16 cellular contexts compared by ENCODE assay signal in the genomic region with DNA sequence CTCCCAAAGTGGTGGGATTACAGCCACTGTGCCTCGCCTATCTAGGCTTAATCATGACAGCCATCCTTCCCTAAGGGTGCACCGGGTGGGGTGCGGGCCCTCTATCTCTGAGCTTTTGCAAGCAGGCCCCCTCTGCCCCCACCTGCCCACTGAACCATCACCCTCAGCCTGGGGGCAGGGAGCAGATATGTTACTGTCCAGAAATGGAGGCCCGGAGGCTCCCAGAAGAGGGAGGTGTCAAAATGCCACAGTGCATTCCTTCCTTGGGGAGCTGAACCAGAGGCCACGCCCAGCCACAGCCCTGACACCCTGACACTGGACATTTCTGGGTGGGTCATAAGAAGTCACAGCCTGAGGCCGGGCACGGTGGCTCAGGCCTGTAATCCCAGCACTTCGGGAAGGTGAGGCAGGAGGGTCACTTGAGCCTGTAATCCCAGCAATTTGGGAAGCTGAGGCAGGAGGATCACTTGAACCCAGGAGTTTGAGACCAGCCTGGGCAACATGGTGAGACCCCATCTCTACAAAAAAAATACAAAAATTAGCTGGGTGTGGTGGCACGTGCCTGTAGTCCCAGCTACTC. TPM values are rescaled to one million over a fixed set of nuclear protein-coding genes. Genes with fewer than 3 reads are reported as not detected.
A peak's percentile ranks its signal among the peaks of the same experiment; 100 is the strongest.
DNase-seq lines count a peak whose midpoint lies in the region; TF ChIP-seq lines count a peak whose summit lies in the region.
"Had no signal": no experiment of that assay in that cellular context is flagged by ENCODE, and none has a peak within 500 bp of the region (broad histone marks: within the 10 kb centered on the region; RNA-seq: fewer than 3 reads in every experiment).

No MANE protein-coding gene starts in this region.

- H3K4me1 Mint-ChIP-seq in Caco-2 (ENCODE audit: low read depth, unreplicated experiment) (peaks cover 22% of the 10 kb centered on the region), neural progenitor cell (peaks cover 22% of the 10 kb centered on the region)
- H3K4me1 Mint-ChIP-seq in dendritic cell treated with granulocyte-macrophage colony-stimulating factor and Interleukin-4, amounts not matched to agents 40 ng/mL and 50 ng/mL, for 4 days (ENCODE audit: low read depth) = peaks cover 51% of the 10 kb centered on the region

- no TSS peak for BruUV-seq in Caco-2 (replicated peaks; lab: Mats Ljungman, UMichigan)

- CTCF ChIA-PET in Caco-2 (lab: Charles Lee) (interaction anchor here (2.6 kb wide), 1 partner anchor 19 kb away, joined by 15 read pairs; no protein-coding TSS in a partner anchor), GM10248 (lab: Yijun Ruan, JAX) (interaction anchor here (0.9 to 1.2 kb wide), 4 partner anchors 10 to 141 kb away, joined by 3 read pairs; no protein-coding TSS in a partner anchor)

- H2AK5ac ChIP-seq in trophoblast cell (ENCODE audit: low read length) = no peak overlapping the region

- no peaks in the 10 kb centered on the region for H4K20me1 ChIP-seq in neural progenitor cell (ENCODE audit: low read depth)

- no CpG with 5 or more reads among the region's 9 CpGs for WGBS in trophoblast cell (ENCODE audit: extremely low coverage, insufficient coverage, insufficient read length)

- H3K36me3 ChIP-seq in Caco-2 (ENCODE audit: control insufficient read depth, insufficient read depth, low read length) (no peaks in the 10 kb centered on the region; the same call in 1 of the 2 replicates), trophoblast cell (ENCODE audit: control insufficient read depth in 1 of 2, insufficient read depth in 2 of 2, low read length in 2 of 2) (no peaks in the 10 kb centered on the region), neural progenitor cell (no peaks in the 10 kb centered on the region)

- intact Hi-C loops in Caco-2 (cut with micrococcal nuclease; ENCODE audit: unreplicated experiment) = no loop called here
- intact Hi-C loops in dendritic cell treated with granulocyte-macrophage colony-stimulating factor and Interleukin-4, amounts not matched to agents 40 ng/mL and 50 ng/mL, for 4 days (cut with micrococcal nuclease) = no loop called here

- peaks cover 62% of the 10 kb centered on the region for H3K4me1 ChIP-seq in Caco-2
- peaks cover 29 to 36% of the 10 kb centered on the region in 2 experiments for H3K4me1 ChIP-seq in trophoblast cell (ENCODE audit: control insufficient read depth in 1 of 2, insufficient read depth in 2 of 2, low read length in 2 of 2)
- H3K4me1 ChIP-seq in neural progenitor cell = no peaks in the 10 kb centered on the region

- no peak overlapping the region for H3K23ac ChIP-seq in trophoblast cell (ENCODE audit: low read length)

- H2AFZ ChIP-seq in trophoblast cell (ENCODE audit: insufficient read depth, low read length, poor library complexity) = no peak overlapping the region
- H2AFZ ChIP-seq in neural progenitor cell (replicated peaks) = no peak overlapping the region

- H3K27me3 ChIP-seq in Caco-2 (replicated peaks; ENCODE audit: control insufficient read depth, insufficient read depth, low read length) (no peaks in the 10 kb centered on the region), trophoblast cell (ENCODE audit: insufficient read depth, low read length) (no peaks in the 10 kb centered on the region), neural progenitor cell (peaks cover 6% of the 10 kb centered on the region)

- H3K9ac ChIP-seq in trophoblast cell (ENCODE audit: low read length) = no peak overlapping the region
- H3K9ac ChIP-seq in neural progenitor cell = no peak overlapping the region

- no peak overlapping the region for H3K4ac ChIP-seq in trophoblast cell (ENCODE audit: low read depth, low read length)

- DNase-seq in Caco-2 (peak; percentile 82 to 96), HUDEP-2 (lab: John Stamatoyannopoulos, UW; ENCODE audit: unreplicated experiment in 76 of 76) (peak in 52 of 76 experiments; percentile 11 to 76 (median 42)), trophoblast cell (peak; percentile 99), pons (ENCODE audit: low spot score) (no peak), GM10248 (ENCODE audit: extremely low spot score) (no peak), neural progenitor cell (ENCODE audit: low spot score) (no peak), putamen (ENCODE audit: low spot score) (no peak)
- DNase-seq: activated CD4-positive, alpha-beta T cell treated with anti-CD3 and anti-CD28 coated beads, Interleukin-2, amount 10 ng/mL, durations not matched to agents 24 days and 14 days; aorta; cortex of kidney; mesendoderm; OCI-M1; T-helper 17 cell had no signal

- no peaks in the 10 kb centered on the region for H3K27me3 Mint-ChIP-seq in Caco-2 (ENCODE audit: insufficient read depth, unreplicated experiment)
- H3K27me3 Mint-ChIP-seq in dendritic cell treated with granulocyte-macrophage colony-stimulating factor and Interleukin-4, amounts not matched to agents 40 ng/mL and 50 ng/mL, for 4 days = peaks cover 4% of the 10 kb centered on the region
- H3K27me3 Mint-ChIP-seq in neural progenitor cell (ENCODE audit: insufficient read depth, low read depth) = peaks cover 2% of the 10 kb centered on the region
- H3K27me3 Mint-ChIP-seq: B cell, IgD-negative memory B cell, T-helper 17 cell had no signal

- no peak overlapping the region for H3K14ac ChIP-seq in trophoblast cell (ENCODE audit: low read length)

- H3K4me3 Mint-ChIP-seq in Caco-2 (ENCODE audit: unreplicated experiment) = peak overlapping the region; percentile 47
- H3K4me3 Mint-ChIP-seq in dendritic cell treated with granulocyte-macrophage colony-stimulating factor and Interleukin-4, amounts not matched to agents 40 ng/mL and 50 ng/mL, for 4 days = no peak overlapping the region
- H3K4me3 Mint-ChIP-seq in neural progenitor cell = no peak overlapping the region

- H3K9me3 Mint-ChIP-seq in Caco-2 (ENCODE audit: unreplicated experiment) (no peaks in the 10 kb centered on the region), neural progenitor cell (no peaks in the 10 kb centered on the region)
- no peaks in the 10 kb centered on the region for H3K9me3 Mint-ChIP-seq in dendritic cell treated with granulocyte-macrophage colony-stimulating factor and Interleukin-4, amounts not matched to agents 40 ng/mL and 50 ng/mL, for 4 days
- H3K9me3 Mint-ChIP-seq: activated CD4-positive, alpha-beta T cell treated with anti-CD3 and anti-CD28 coated beads, Interleukin-2, amount 10 ng/mL, durations not matched to agents 24 days and 14 days; IgD-negative memory B cell had no signal

- H3K4me3 ChIP-seq in Caco-2 (ENCODE audit: low read depth, low read length) = no peak overlapping the region
- no peak overlapping the region for H3K4me3 ChIP-seq in trophoblast cell (ENCODE audit: low read depth, low read length)
- no peak overlapping the region for H3K4me3 ChIP-seq in neural progenitor cell

- no peak overlapping the region for H2BK5ac ChIP-seq in trophoblast cell (ENCODE audit: low read depth, low read length, poor library complexity)

- H3K79me1 ChIP-seq in trophoblast cell (ENCODE audit: low read length) = peaks cover 43% of the 10 kb centered on the region

- H3K36me3 Mint-ChIP-seq in Caco-2 (ENCODE audit: insufficient read depth, unreplicated experiment) (peaks cover 42% of the 10 kb centered on the region), neural progenitor cell (no peaks in the 10 kb centered on the region)
- no peaks in the 10 kb centered on the region for H3K36me3 Mint-ChIP-seq in dendritic cell treated with granulocyte-macrophage colony-stimulating factor and Interleukin-4, amounts not matched to agents 40 ng/mL and 50 ng/mL, for 4 days (ENCODE audit: low read depth)
- H3K36me3 Mint-ChIP-seq: IgD-negative memory B cell had no signal

- H4K91ac ChIP-seq in trophoblast cell (ENCODE audit: low read depth, low read length) = peak overlapping the region; percentile 29

- TF ChIP-seq CTCF in Caco-2 (IDR thresholded peaks at IDR 0.05; ENCODE audit: insufficient read depth in 1 of 2, low read depth in 1 of 2, low read length in 1 of 2, severe bottlenecking in 1 of 2, unreplicated experiment in 1 of 2) = no peak
- TF ChIP-seq CTCF in GM10248 (IDR thresholded peaks at IDR 0.05; ENCODE audit: control extremely low read depth, extremely low read depth, low read depth, missing control alignments) = no peak
- TF ChIP-seq CTCF in neural progenitor cell (IDR thresholded peaks at IDR 0.05) = no peak

- no peak overlapping the region for H2BK120ac ChIP-seq in trophoblast cell (ENCODE audit: insufficient read depth, low read length, poor library complexity)

- peak overlapping the region; percentile 91 for H3K27ac ChIP-seq in trophoblast cell (ENCODE audit: low read depth, low read length)
- no peak overlapping the region for H3K27ac ChIP-seq in neural progenitor cell

- H3F3A ChIP-seq in neural progenitor cell (ENCODE audit: low read depth) = peaks cover 33% of the 10 kb centered on the region

- H3K18ac ChIP-seq in trophoblast cell (ENCODE audit: low read length) = no peak overlapping the region

- H3K79me2 ChIP-seq in trophoblast cell (ENCODE audit: control insufficient read depth, insufficient read depth, low read length, poor library complexity) = peaks cover 15% of the 10 kb centered on the region
- H3K79me2 ChIP-seq in neural progenitor cell (ENCODE audit: low read depth) = no peaks in the 10 kb centered on the region

- no peak overlapping the region for H4K12ac ChIP-seq in trophoblast cell (ENCODE audit: low read depth, low read length)

- H3K9me3 ChIP-seq in Caco-2 (no peaks in the 10 kb centered on the region), trophoblast cell (ENCODE audit: insufficient read depth, low read depth, low read length) (no peaks in the 10 kb centered on the region), neural progenitor cell (ENCODE audit: low read depth) (no peaks in the 10 kb centered on the region)

- H2BK12ac ChIP-seq in trophoblast cell (ENCODE audit: low read length) = no peak overlapping the region

- H3K4me2 ChIP-seq in trophoblast cell (ENCODE audit: low read length) (no peak overlapping the region), neural progenitor cell (no peak overlapping the region)

- POLR2A ChIA-PET in Caco-2 (lab: Charles Lee) = interaction anchor here (1.4 kb wide), 1 partner anchor 27 kb away, joined by 5 read pairs; no protein-coding TSS in a partner anchor
- POLR2A ChIA-PET in GM10248 (lab: Yijun Ruan, JAX) = no interaction called here

- H3K27ac Mint-ChIP-seq in Caco-2 (ENCODE audit: unreplicated experiment) (peak overlapping the region; percentile 94), neural progenitor cell (no peak overlapping the region)
- peak overlapping the region; percentile 32 for H3K27ac Mint-ChIP-seq in dendritic cell treated with granulocyte-macrophage colony-stimulating factor and Interleukin-4, amounts not matched to agents 40 ng/mL and 50 ng/mL, for 4 days
- H3K27ac Mint-ChIP-seq: T-helper 17 cell had no signal

- no peak overlapping the region for H4K8ac ChIP-seq in trophoblast cell (ENCODE audit: low read depth, low read length)

RNA-seq across cellular contexts. Expression of a gene that starts 23.0 kb away (rescaled TPM):
- 3,565 and 4,201 TPM in 2 replicates for total RNA-seq in Caco-2 (2022)
- 11,522 and 11,821 TPM in 2 replicates for polyA plus RNA-seq in trophoblast cell (2013)
- total RNA-seq in neural progenitor cell (ENCODE audit: low replicate concordance) = 1,381 and 2,318 TPM in 2 replicates

RNA-seq across cellular contexts. Expression of a gene that starts 39.2 kb away (rescaled TPM):
- total RNA-seq in Caco-2 (2022) = 78.2 and 91.0 TPM in 2 replicates
- 507 and 526 TPM in 2 replicates for polyA plus RNA-seq in trophoblast cell (2013)
- total RNA-seq in neural progenitor cell (ENCODE audit: low replicate concordance) = 76.3 and 256 TPM in 2 replicates

RNA-seq across cellular contexts. Expression of a gene that starts 39.8 kb away (rescaled TPM):
- total RNA-seq in Caco-2 (2022) = 22.1 and 24.6 TPM in 2 replicates
- 10.7 and 11.6 TPM in 2 replicates for polyA plus RNA-seq in trophoblast cell (2013)
- total RNA-seq in neural progenitor cell (ENCODE audit: low replicate concordance) = 3.3 and 6.7 TPM in 2 replicates

Comparison
In these comparisons a context has a peak if more than half of its experiments do, and no peak if none do; other contexts are left out.
1. DNase-seq: peak in Caco-2 (2 of 2), HUDEP-2 (52 of 76) and trophoblast cell (2 of 2); none in pons (single experiment), GM10248 (single experiment), neural progenitor cell (single experiment) and putamen (single experiment).